ENCODE assay signal across 8 cellular contexts in the genomic region with DNA sequence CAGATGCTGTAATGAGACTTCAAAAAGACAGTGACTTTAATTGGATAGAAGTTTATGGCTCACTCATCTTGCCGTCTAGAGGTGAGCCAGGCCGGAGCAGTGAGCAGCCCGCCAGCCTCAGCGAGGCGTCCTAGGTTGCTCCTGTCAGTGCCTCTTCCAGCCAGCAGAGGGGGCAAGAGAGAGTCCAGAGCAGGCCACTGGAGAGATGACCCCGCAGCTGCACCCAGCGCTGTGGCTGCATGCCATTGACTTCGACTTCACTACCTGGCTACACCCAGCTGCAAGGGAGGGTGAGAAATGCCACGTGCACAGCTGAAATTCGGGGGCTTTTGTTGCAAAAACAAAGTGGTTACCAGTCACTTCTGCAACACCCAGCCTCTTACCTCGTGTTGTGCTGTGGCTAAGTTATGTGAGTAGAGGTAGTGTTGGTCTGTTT. TPM values are rescaled to one million over a fixed set of nuclear protein-coding genes. Genes with fewer than 3 reads are reported as not detected.
A peak's percentile ranks its signal among the peaks of the same experiment; 100 is the strongest.
DNase-seq lines count a peak whose midpoint lies in the region; ATAC-seq, FAIRE-seq and TF ChIP-seq lines count a peak whose summit lies in the region.

No MANE protein-coding gene starts in this region.

- H3K4me1 ChIP-seq in pancreas = no peaks in the 10 kb centered on the region
- peaks cover 0 to 24% (median 6%) of the 10 kb centered on the region in 4 donors for H3K4me1 ChIP-seq in transverse colon

- H3K27me3 ChIP-seq in pancreas = no peaks in the 10 kb centered on the region
- no peaks in the 10 kb centered on the region for H3K27me3 ChIP-seq in transverse colon

- no peak for TF ChIP-seq EP300 in transverse colon (IDR thresholded peaks at IDR 0.05; ENCODE audit: low read depth)

- 12% methylated on average over 11 of the region's 11 CpGs for WGBS in pancreas, 2 donors
- 7% methylated on average over 11 of the region's 11 CpGs; no CpG with 5 or more reads in 1 of the 2 donors for WGBS in transverse colon (ENCODE audit: low coverage in 1 of 2), 2 donors

- TF ChIP-seq CTCF in pancreas (IDR thresholded peaks at IDR 0.05) = peak; percentile 85 to 94 (median 90)
- TF ChIP-seq CTCF in transverse colon (IDR thresholded peaks at IDR 0.05) = peak; percentile 91 to 96 (median 95)

- no peak overlapping the region for H3K4me3 ChIP-seq in pancreas
- no peak overlapping the region for H3K4me3 ChIP-seq in transverse colon

- peaks cover 0 to 9% (median 3%) of the 10 kb centered on the region in 3 donors for H3K36me3 ChIP-seq in pancreas
- peaks cover 0 to 18% (median 0%) of the 10 kb centered on the region in 4 donors for H3K36me3 ChIP-seq in transverse colon

- intact Hi-C loops in pancreas (cut with DNase I) (loop anchor here in 1 of 3 donors (5.0 kb wide), 1 partner anchor 79 kb away; no protein-coding TSS in a partner anchor), transverse colon (cut with DNase I; ENCODE audit: low total_unique reads) (loop anchor here (5.0 kb wide), 1 partner anchor 79 kb away; no protein-coding TSS in a partner anchor)

- in situ Hi-C loops in transverse colon (cut with MboI; ENCODE audit: low pct_ligation_motif_present in 1 of 4, low pct_unique_long_range_greater_than_20kb in 1 of 4, low sequenced_read_pairs in 3 of 4) = loop anchor here in 3 of 4 donors (5.0 to 25.0 kb wide), 3 partner anchors 77 to 394 kb away; a partner anchor contains a TSS

- ATAC-seq in GM21786 (IDR thresholded peaks at IDR 0.05; ENCODE audit: unreplicated experiment) (peak; percentile 87), pancreas (peak; percentile 93 to 99 (median 98))

- H3K27ac ChIP-seq in pancreas (no peak overlapping the region), transverse colon (peak overlapping the region; percentile 43 to 72 (median 61))

- FAIRE-seq in pancreas (lab: Jason Lieb, UNC) = no peak

- H3K9me3 ChIP-seq in pancreas (no peaks in the 10 kb centered on the region), transverse colon (no peaks in the 10 kb centered on the region)

- DNase-seq in GM04504 (ENCODE audit: low read depth) (peak; percentile 50), KG1 (lab: John Stamatoyannopoulos, UW) (peak; percentile 15), RPMI8226 (peak; percentile 94), germinal center (ENCODE audit: low spot score) (peak; percentile 78), pancreas (peak; percentile 73 to 91 (median 84)), transverse colon (peak; percentile 87)
- peak; percentile 63 for DNase-seq in activated effector memory CD4-positive, alpha-beta T cell treated with Interleukin-2 at 50 U/mL for 16 hours

- no peak for TF ChIP-seq POLR2A in transverse colon (IDR thresholded peaks at IDR 0.05)

RNA-seq across cellular contexts. Expression of a gene that starts 26.5 kb away (rescaled TPM):
- total RNA-seq in pancreas = 10 to 100 TPM; 23.1 to 30.6 (median 24.0) TPM
- 10 to 100 TPM; 19.5 to 23.6 TPM for polyA plus RNA-seq in pancreas
- 10 to 100 TPM; 26.3 to 69.5 (median 56.4) TPM for total RNA-seq in transverse colon

RNA-seq across cellular contexts. Expression of a gene that starts 41.7 kb away (rescaled TPM):
- 1 to 10 TPM in 3 of 6 donors, under 1 TPM in 3; 0.28 to 1.7 (median 0.90) TPM for total RNA-seq in pancreas
- polyA plus RNA-seq in pancreas = 1 to 10 TPM in 1 of 2 donors, under 1 TPM in 1; 0.99 to 1.7 TPM
- 10 to 100 TPM in 1 of 4 donors, 1 to 10 TPM in 3; 2.8 to 33.3 (median 7.1) TPM for total RNA-seq in transverse colon

Comparison
In these comparisons a context has a peak if more than half of its experiments do, and no peak if none do; other contexts are left out.
1. DNase-seq: peak in every context shown above with its lines; median percentile 94 in RPMI8226; 87 in transverse colon; 84 in pancreas; 78 in germinal center; 63 in activated effector memory CD4-positive, alpha-beta T cell treated with Interleukin-2 at 50 U/mL for 16 hours; 50 in GM04504; 15 in KG1.
2. H3K27ac ChIP-seq: peak in transverse colon (4 of 4); none in pancreas (0 of 4).